In the genomic region with DNA sequence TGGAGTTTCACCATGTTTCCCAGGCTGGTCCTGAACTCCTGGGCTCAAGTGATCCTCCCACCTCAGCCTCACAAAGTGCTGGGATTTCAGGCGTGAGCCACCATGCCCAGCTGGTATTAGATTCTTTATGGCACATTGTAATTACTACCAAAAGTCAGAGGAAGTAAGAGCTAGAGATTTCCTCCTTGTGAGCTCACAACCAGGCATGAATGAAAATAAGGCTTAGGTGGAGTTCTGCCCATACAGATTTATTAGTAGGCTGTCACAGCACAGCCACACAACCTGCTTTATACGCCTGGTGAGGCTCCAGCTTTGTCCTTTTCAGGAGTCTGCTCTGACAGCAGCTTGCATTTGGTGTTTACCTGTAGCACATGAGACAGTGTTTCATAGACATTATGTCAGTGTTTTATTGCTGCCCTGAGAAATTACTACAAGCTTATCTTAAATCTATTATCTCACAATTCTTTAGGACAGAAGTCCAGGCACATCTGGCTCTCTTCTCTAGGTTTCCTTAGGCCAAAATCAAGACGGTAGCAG, we compare ENCODE assay signal across 2 cellular contexts.
TF ChIP-seq lines count a peak whose summit lies in the region.

No MANE protein-coding gene starts in this region.

TF ChIP-seq in A549, 52 proteins besides CTCF, POLR2A, EP300 and RAD21:
- TF ChIP-seq, protein P1, sequence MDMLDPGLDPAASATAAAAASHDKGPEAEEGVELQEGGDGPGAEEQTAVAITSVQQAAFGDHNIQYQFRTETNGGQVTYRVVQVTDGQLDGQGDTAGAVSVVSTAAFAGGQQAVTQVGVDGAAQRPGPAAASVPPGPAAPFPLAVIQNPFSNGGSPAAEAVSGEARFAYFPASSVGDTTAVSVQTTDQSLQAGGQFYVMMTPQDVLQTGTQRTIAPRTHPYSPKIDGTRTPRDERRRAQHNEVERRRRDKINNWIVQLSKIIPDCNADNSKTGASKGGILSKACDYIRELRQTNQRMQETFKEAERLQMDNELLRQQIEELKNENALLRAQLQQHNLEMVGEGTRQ (IDR thresholded peaks at IDR 0.05) = no peak
- TF ChIP-seq FOXS1 (CRISPR knock-in tag; IDR thresholded peaks at IDR 0.05) = no peak
- TF ChIP-seq ZNF302 (CRISPR knock-in tag; IDR thresholded peaks at IDR 0.05) = no peak
- no peak for TF ChIP-seq TFCP2L1 (CRISPR knock-in tag; IDR thresholded peaks at IDR 0.05)
- no peak for TF ChIP-seq KDM1A (IDR thresholded peaks at IDR 0.05; ENCODE audit: low read depth)
- TF ChIP-seq BHLHE40 (IDR thresholded peaks at IDR 0.05; ENCODE audit: low read depth, low read length) = no peak

TF ChIP-seq in IMR-90, 13 proteins besides CTCF, POLR2A, EP300 and RAD21 (continued from another document):
- TF ChIP-seq NFE2L2 (IDR thresholded peaks at IDR 0.05; ENCODE audit: low read depth, low read length) = no peak
